16 cellular contexts compared by ENCODE assay signal in the genomic region with DNA sequence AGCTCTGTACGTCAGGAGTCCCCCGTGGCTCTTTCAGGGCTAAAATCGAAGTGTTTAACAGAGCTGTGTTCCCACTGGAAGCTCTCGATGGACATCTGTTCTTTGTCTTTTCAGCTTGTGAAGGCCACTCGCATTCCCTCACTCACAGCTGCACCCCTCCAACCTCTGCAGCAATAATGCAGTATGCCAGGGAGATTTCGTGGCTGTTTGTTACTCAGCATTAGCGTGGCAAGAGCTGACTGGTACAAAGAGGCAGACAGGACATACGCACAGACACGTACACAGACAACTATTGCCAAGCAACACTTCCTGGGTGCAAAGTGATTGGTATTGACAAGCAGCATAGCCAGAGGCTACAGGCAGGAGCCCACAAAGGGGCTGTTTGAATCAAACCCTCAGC. TPM values are rescaled to one million over a fixed set of nuclear protein-coding genes. Genes with fewer than 3 reads are reported as not detected.
DNase-seq lines count a peak whose midpoint lies in the region; ATAC-seq and TF ChIP-seq lines count a peak whose summit lies in the region.
"Had no signal": no experiment of that assay in that cellular context is flagged by ENCODE, and none has a peak within 500 bp of the region (broad histone marks: within the 10 kb centered on the region; RNA-seq: fewer than 3 reads in every experiment).

No MANE protein-coding gene starts in this region.

- H3K14ac ChIP-seq in IMR-90 (replicated peaks; ENCODE audit: low read depth, low read length), result no peak overlapping the region

- no peak for TF ChIP-seq RAD21 in IMR-90 (IDR thresholded peaks at IDR 0.05; ENCODE audit: low read length)

- no peak overlapping the region for H2BK20ac ChIP-seq in IMR-90 (ENCODE audit: low read depth, low read length)

- H3K4me3 ChIP-seq in IMR-90 (ENCODE audit: insufficient read depth, low read depth, low read length), result no peak overlapping the region
- no peak overlapping the region for H3K4me3 ChIP-seq in right atrium auricular region
- H3K4me3 ChIP-seq: A549, GM12878, HAP-1 had no signal

- H4K91ac ChIP-seq in IMR-90 (ENCODE audit: insufficient read depth, low read depth, low read length), result no peak overlapping the region

- no peak overlapping the region for H3K4me2 ChIP-seq in IMR-90 (ENCODE audit: low read depth, low read length)
- H3K4me2 ChIP-seq: A549 had no signal

- no peaks in the 10 kb centered on the region for H4K20me1 ChIP-seq in IMR-90 (ENCODE audit: insufficient read depth, low read length)

- H3K9me3 ChIP-seq in IMR-90 (ENCODE audit: control insufficient read depth, insufficient read depth, low read length) (peaks cover 2% of the 10 kb centered on the region; the same call in 1 of the 2 replicates), right atrium auricular region (no peaks in the 10 kb centered on the region)
- H3K9me3 ChIP-seq: A549, HAP-1 had no signal

- no peak overlapping the region for H4K5ac ChIP-seq in IMR-90 (ENCODE audit: low read depth, low read length)

- no peak overlapping the region for H4K8ac ChIP-seq in IMR-90 (ENCODE audit: low read depth in 2 of 2, low read length in 2 of 2)

- H2BK15ac ChIP-seq in IMR-90 (ENCODE audit: low read depth, low read length), result no peak overlapping the region

- peak; percentile 17 for DNase-seq in activated effector memory CD4-positive, alpha-beta T cell treated with anti-CD3 and anti-CD28 coated beads, Interleukin-2, amount 50 U/mL, for 16 hours
- no peak for DNase-seq in activated effector memory CD4-positive, alpha-beta T cell treated with Interleukin-2 at 50 U/mL for 16 hours
- DNase-seq in IMR-90 (no peak), mesenteric fat pad (ENCODE audit: low spot score) (peak; percentile 26), right atrium auricular region (ENCODE audit: low spot score) (no peak), NCI-H1105 (lab: John Stamatoyannopoulos, UW) (no peak), NOMO-1 treated with DMSO at 0.1 percent for 48 hours (lab: John Stamatoyannopoulos, UW; ENCODE audit: unreplicated experiment) (no peak)
- DNase-seq: AML-193; Calu3; CD8-positive, alpha-beta T cell; DND-41; EL had no signal

- H2BK5ac ChIP-seq in IMR-90 (ENCODE audit: low read depth, low read length, poor library complexity, severe bottlenecking), result no peak overlapping the region

- CTCF ChIA-PET in IMR-90 (lab: Yijun Ruan, JAX), result interaction anchor here (0.9 kb wide), 1 partner anchor 673 kb away, joined by 3 read pairs; no protein-coding TSS in a partner anchor

- in situ Hi-C loops in IMR-90 (cut with MboI; ENCODE audit: low sequenced_read_pairs), result no loop called here

- H2AK5ac ChIP-seq in IMR-90 (ENCODE audit: low read depth, low read length), result no peak overlapping the region

- intact Hi-C loops in IMR-90 (cut with micrococcal nuclease), result no loop called here

- H3K9me1 ChIP-seq in IMR-90 (ENCODE audit: insufficient read depth, low read length), result no peaks in the 10 kb centered on the region

- no peak overlapping the region for H3K4ac ChIP-seq in IMR-90 (ENCODE audit: low read depth, low read length)

- H3K18ac ChIP-seq in IMR-90 (ENCODE audit: low read depth, low read length), result no peak overlapping the region

- no peak overlapping the region for H2AK9ac ChIP-seq in IMR-90 (replicated peaks; ENCODE audit: low read depth, low read length, poor library complexity)

- peak overlapping the region; percentile 51 for H2AFZ ChIP-seq in IMR-90 (replicated peaks; ENCODE audit: low read length, poor library complexity)

- no peak overlapping the region for H3K56ac ChIP-seq in IMR-90 (ENCODE audit: extremely low read depth, insufficient read depth, low read length)

- H3K36me3 ChIP-seq in IMR-90 (ENCODE audit: control insufficient read depth, insufficient read depth, low read length) (no peaks in the 10 kb centered on the region), right atrium auricular region (no peaks in the 10 kb centered on the region)
- H3K36me3 ChIP-seq: HAP-1 had no signal

- no peaks in the 10 kb centered on the region for H3K79me1 ChIP-seq in IMR-90 (ENCODE audit: low read depth in 1 of 2, low read length in 2 of 2)

- peaks cover 2% of the 10 kb centered on the region for H3K27me3 ChIP-seq in IMR-90 (ENCODE audit: control insufficient read depth, insufficient read depth, low read length)
- H3K27me3 ChIP-seq in right atrium auricular region, result no peaks in the 10 kb centered on the region

- no peak for ATAC-seq in IMR-90 (ENCODE audit: low read depth)
- ATAC-seq: A549; CD8-positive, alpha-beta T cell; GM12878 had no signal

- no peak overlapping the region for H2BK120ac ChIP-seq in IMR-90 (ENCODE audit: low read depth, low read length)

- no peak overlapping the region for H3K23ac ChIP-seq in IMR-90 (ENCODE audit: low read depth, low read length)

- POLR2A ChIA-PET in IMR-90 (lab: Charles Lee; ENCODE audit: unreplicated experiment), result no interaction called here

- dilution Hi-C loops in IMR-90 (cut with HindIII; ENCODE audit: low sequenced_read_pairs, unreplicated experiment), result no loop called here

- TF ChIP-seq POLR2A in IMR-90 (IDR thresholded peaks at IDR 0.05; ENCODE audit: low read depth, low read length), result no peak

- no peak overlapping the region for H3K9ac ChIP-seq in IMR-90 (ENCODE audit: low read depth, low read length)

- no peak for TF ChIP-seq CTCF in IMR-90 (conservative IDR thresholded peaks at IDR 0.05; ENCODE audit: low read depth, low read length)
- TF ChIP-seq CTCF in right atrium auricular region (IDR thresholded peaks at IDR 0.05), result no peak

- WGBS in IMR-90 (ENCODE audit: extremely low coverage in 2 of 2, insufficient read length in 1 of 2), 2 experiments, result 67% methylated on average over 4 of the region's 9 CpGs; no CpG with 5 or more reads in 1 of the 2 experiments

- no peak overlapping the region for H3K27ac ChIP-seq in IMR-90 (ENCODE audit: insufficient read depth, low read length)
- no peak overlapping the region for H3K27ac ChIP-seq in right atrium auricular region
- H3K27ac ChIP-seq: 22Rv1, A549 had no signal

- H3K4me1 ChIP-seq in IMR-90 (ENCODE audit: control insufficient read depth, insufficient read depth, low read length), result no peaks in the 10 kb centered on the region
- no peaks in the 10 kb centered on the region for H3K4me1 ChIP-seq in right atrium auricular region
- H3K4me1 ChIP-seq: A549, HAP-1 had no signal

- BruUV-seq in IMR-90 (replicated peaks; lab: Mats Ljungman, UMichigan), result no TSS peak

TF ChIP-seq in IMR-90, 13 proteins besides CTCF, POLR2A, EP300 and RAD21:
- TF ChIP-seq BHLHE40 (IDR thresholded peaks at IDR 0.05; ENCODE audit: low read depth, low read length) (no peak), MAFK (IDR thresholded peaks at IDR 0.05; ENCODE audit: low read depth, low read length) (no peak)

RNA-seq across cellular contexts. Expression of a gene that starts 11.8 kb away (rescaled TPM):
- total RNA-seq in IMR-90 (2012; rRNA removed) (56.6 and 61.7 TPM in 2 replicates), mesenteric fat pad (17.4 TPM), right atrium auricular region (10 to 100 TPM; 43.5 to 77.9 TPM)
- 37.6 and 43.6 TPM in 2 replicates for polyA plus RNA-seq in IMR-90 (2012; rRNA removed)
- 21.5 and 38.1 TPM in 2 replicates for polyA plus RNA-seq in IMR-90 (2012; cell fraction: cytosol; rRNA removed)
- 24.4 and 28.8 TPM in 2 replicates for polyA plus RNA-seq in IMR-90 (2012; cell fraction: nucleus; rRNA removed; ENCODE audit: low replicate concordance)

Comparison
In these comparisons a context has a peak if more than half of its experiments do, and no peak if none do; other contexts are left out.
1. DNase-seq: peak in activated effector memory CD4-positive, alpha-beta T cell treated with anti-CD3 and anti-CD28 coated beads, Interleukin-2, amount 50 U/mL, for 16 hours (single experiment) and mesenteric fat pad (single experiment); none in activated effector memory CD4-positive, alpha-beta T cell treated with Interleukin-2 at 50 U/mL for 16 hours (single experiment), IMR-90 (single experiment), right atrium auricular region (single experiment), NCI-H1105 (single experiment) and NOMO-1 treated with DMSO at 0.1 percent for 48 hours (single experiment).